15 cellular contexts compared by ENCODE assay signal in genomic region chr5:127026166-127026565, GRCh38. TPM values are rescaled to one million over a fixed set of nuclear protein-coding genes. Genes with fewer than 3 reads are reported as not detected.
DNase-seq lines count a peak whose midpoint lies in the region; TF ChIP-seq lines count a peak whose summit lies in the region.
"Had no signal": no experiment of that assay in that cellular context is flagged by ENCODE, and none has a peak within 500 bp of the region (broad histone marks: within the 10 kb centered on the region; RNA-seq: fewer than 3 reads in every experiment).

No MANE protein-coding gene starts in this region.

- peak overlapping the region in 2 of 11 experiments; percentile 16 to 22; a peak in 2 of 22 replicates for H3K27ac ChIP-seq in BLaER1 treated with 17β-estradiol and CSF1 and Interleukin-3, amounts not matched to agents 10 nM and 100 nM
- H3K27ac ChIP-seq in caudate nucleus (ENCODE audit: low read depth, low read length) (peak overlapping the region; percentile 46), smooth muscle cell (ENCODE audit: low read depth) (peak overlapping the region; percentile 24)
- H3K27ac ChIP-seq: A549 had no signal

- peaks cover 0 to 19% (median 0%) of the 10 kb centered on the region in 11 experiments; a peak in 6 of 22 replicates for H3K9me3 ChIP-seq in BLaER1 treated with 17β-estradiol and CSF1 and Interleukin-3, amounts not matched to agents 10 nM and 100 nM (replicated peaks in 1 of 11)
- H3K9me3 ChIP-seq in HAP-1, result no peaks in the 10 kb centered on the region
- H3K9me3 ChIP-seq in smooth muscle cell (replicated peaks; ENCODE audit: low read depth), result no peaks in the 10 kb centered on the region
- H3K9me3 ChIP-seq: A549 had no signal

- no peak overlapping the region for H3K4me3 ChIP-seq in BLaER1 treated with 17β-estradiol and CSF1 and Interleukin-3, amounts not matched to agents 10 nM and 100 nM
- H3K4me3 ChIP-seq in HAP-1 (no peak overlapping the region), smooth muscle cell (no peak overlapping the region)
- H3K4me3 ChIP-seq: A549, GM23338 had no signal

- 73% methylated on average over 2 of the region's 2 CpGs for WGBS in smooth muscle cell (ENCODE audit: low lambda C conversion rate)

- peaks cover 14% of the 10 kb centered on the region for H3K79me2 ChIP-seq in smooth muscle cell (ENCODE audit: low read depth)

- peaks cover 0 to 62% (median 8%) of the 10 kb centered on the region in 11 experiments; a peak in 8 of 22 replicates for H4K20me1 ChIP-seq in BLaER1 treated with 17β-estradiol and CSF1 and Interleukin-3, amounts not matched to agents 10 nM and 100 nM
- H4K20me1 ChIP-seq in smooth muscle cell (ENCODE audit: low read depth), result no peaks in the 10 kb centered on the region

- peak overlapping the region in 9 of 11 experiments; percentile 35 to 97 (median 80); a peak in 17 of 22 replicates for H3K4me2 ChIP-seq in BLaER1 treated with 17β-estradiol and CSF1 and Interleukin-3, amounts not matched to agents 10 nM and 100 nM
- H3K4me2 ChIP-seq in smooth muscle cell, result peak overlapping the region; percentile 52
- H3K4me2 ChIP-seq: A549, GM23338 had no signal

- H3F3A ChIP-seq in smooth muscle cell (ENCODE audit: low read depth), result no peaks in the 10 kb centered on the region

- DNase-seq in HAP-1 (ENCODE audit: low spot score in 2 of 2), result peak; percentile 32 to 88
- DNase-seq in caudate nucleus (lab: John Stamatoyannopoulos, UW), result no peak
- no peak for DNase-seq in smooth muscle cell (lab: John Stamatoyannopoulos, UW; ENCODE audit: unreplicated experiment)
- DNase-seq in activated CD8-positive, alpha-beta memory T cell treated with anti-CD3 and anti-CD28 coated beads, Interleukin-2, amount 50 U/mL, for 4 hours, result no peak
- no peak for DNase-seq in stimulated activated CD4-positive, alpha-beta T cell treated with anti-CD3 and anti-CD28 coated beads, Interleukin-15, amount 100 ng/mL, for 24 hours
- DNase-seq in superior temporal gyrus (ENCODE audit: extremely low spot score), result no peak
- DNase-seq: Calu3; CD4-positive, CD25-positive, alpha-beta regulatory T cell; DMS 273 treated with DMSO at 0.1 percent for 48 hours; DMS79; H7 had no signal

- H3K27me3 ChIP-seq in BLaER1 treated with 17β-estradiol and CSF1 and Interleukin-3, amounts not matched to agents 10 nM and 100 nM, result 0 out of 22 replicates have a peak, but pooled peaks cover 0 to 1% (median 0%) of the 10 kb centered on the region in 11 experiments
- H3K27me3 ChIP-seq in HAP-1 (ENCODE audit: low read depth) (no peaks in the 10 kb centered on the region), smooth muscle cell (ENCODE audit: low read depth) (peaks cover 2% of the 10 kb centered on the region)

- in situ Hi-C loops in HAP-1 (cut with MboI; ENCODE audit: low sequenced_read_pairs), result no loop called here

- H3K9ac ChIP-seq in BLaER1 treated with 17β-estradiol and CSF1 and Interleukin-3, amounts not matched to agents 10 nM and 100 nM, result peak overlapping the region in 2 of 11 experiments; percentile 8 to 24; a peak in 3 of 22 replicates
- H3K9ac ChIP-seq in smooth muscle cell (ENCODE audit: low read depth), result no peak overlapping the region

- peaks cover 0 to 27% (median 0%) of the 10 kb centered on the region in 11 experiments; a peak in 4 of 22 replicates for H3K36me3 ChIP-seq in BLaER1 treated with 17β-estradiol and CSF1 and Interleukin-3, amounts not matched to agents 10 nM and 100 nM
- H3K36me3 ChIP-seq in HAP-1 (replicated peaks) (no peaks in the 10 kb centered on the region), smooth muscle cell (ENCODE audit: low read depth) (no peaks in the 10 kb centered on the region)

- H2AFZ ChIP-seq in smooth muscle cell (ENCODE audit: low read depth), result no peak overlapping the region
- H2AFZ ChIP-seq: GM23338 had no signal

- H3K4me1 ChIP-seq in BLaER1 treated with 17β-estradiol and CSF1 and Interleukin-3, amounts not matched to agents 10 nM and 100 nM, result peaks cover 11 to 61% (median 46%) of the 10 kb centered on the region in 10 experiments
- H3K4me1 ChIP-seq in HAP-1, result peaks cover 44% of the 10 kb centered on the region
- peaks cover 3% of the 10 kb centered on the region for H3K4me1 ChIP-seq in smooth muscle cell (ENCODE audit: low read depth)
- H3K4me1 ChIP-seq: A549 had no signal

- TF ChIP-seq CTCF in smooth muscle cell (IDR thresholded peaks at IDR 0.05; ENCODE audit: borderline replicate concordance, insufficient read depth, poor library complexity, severe bottlenecking), result no peak

RNA-seq across cellular contexts. Expression of gene MARCHF3, which starts 4.2 kb away (rescaled TPM):
- total RNA-seq in smooth muscle cell, result 6.7 and 30.8 TPM in 2 replicates
- 16.8 and 17.8 TPM in 2 replicates for polyA plus RNA-seq in smooth muscle cell
- total RNA-seq: G401 had no signal

RNA-seq across cellular contexts. Expression of gene C5orf63, which starts 47.1 kb away (rescaled TPM):
- total RNA-seq in smooth muscle cell, result 0.09 TPM in 1 of 2 replicates, not detected in the other
- 0.84 and 2.1 TPM in 2 replicates for polyA plus RNA-seq in smooth muscle cell
- total RNA-seq: G401 had no signal

Comparison
In these comparisons a context has a peak if more than half of its experiments do, and no peak if none do; other contexts are left out.
1. DNase-seq: peak in HAP-1 (2 of 2); none in caudate nucleus (0 of 61), smooth muscle cell (single experiment), activated CD8-positive, alpha-beta memory T cell treated with anti-CD3 and anti-CD28 coated beads, Interleukin-2, amount 50 U/mL, for 4 hours (single experiment), stimulated activated CD4-positive, alpha-beta T cell treated with anti-CD3 and anti-CD28 coated beads, Interleukin-15, amount 100 ng/mL, for 24 hours (single experiment) and superior temporal gyrus (single experiment).